ENCODE assay signal across 8 cellular contexts in the genomic region with DNA sequence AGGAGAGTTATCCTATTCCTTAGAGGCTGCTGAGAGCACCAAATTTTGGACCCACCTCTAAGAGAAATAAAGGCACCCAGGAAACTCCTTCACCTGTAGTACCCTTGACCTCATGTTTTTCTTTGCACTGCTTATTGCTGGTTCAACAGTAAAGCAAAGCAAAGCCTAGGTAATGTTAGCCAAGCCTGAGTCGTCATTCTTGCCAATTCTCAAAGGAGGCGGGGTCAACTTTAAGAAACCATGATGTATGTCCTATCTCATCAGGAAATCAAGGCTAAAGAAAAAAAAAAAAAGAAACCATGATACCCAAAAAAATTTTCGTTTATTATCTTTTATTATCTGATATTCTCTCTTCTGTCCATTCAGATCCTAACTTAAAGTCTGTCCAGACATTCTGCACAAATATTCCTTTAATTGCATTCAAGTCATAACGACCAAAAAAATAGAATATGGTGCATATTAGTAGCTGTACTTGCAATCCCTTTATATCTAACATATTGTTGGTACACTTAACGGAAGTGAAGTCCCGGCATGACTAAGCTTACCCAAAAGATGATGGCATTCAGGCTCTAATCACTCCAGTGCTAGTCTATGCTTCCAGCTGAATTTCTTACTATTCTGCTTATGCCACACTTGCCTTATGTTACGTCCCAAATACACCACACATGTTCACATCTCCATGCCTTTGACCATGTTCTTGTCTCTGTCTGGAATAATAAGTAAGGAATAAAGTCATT. TPM values are rescaled to one million over a fixed set of nuclear protein-coding genes. Genes with fewer than 3 reads are reported as not detected.
A peak's percentile ranks its signal among the peaks of the same experiment; 100 is the strongest.
DNase-seq lines count a peak whose midpoint lies in the region; ATAC-seq and TF ChIP-seq lines count a peak whose summit lies in the region.

No MANE protein-coding gene starts in this region.

- no peaks in the 10 kb centered on the region for H3K9me3 ChIP-seq in SK-N-MC (ENCODE audit: low read depth, low read length)
- no peaks in the 10 kb centered on the region for H3K9me3 ChIP-seq in esophagus squamous epithelium

- peaks cover 25% of the 10 kb centered on the region for H3K4me1 Mint-ChIP-seq in GM23338

- no peaks in the 10 kb centered on the region for H3F3A ChIP-seq in GM23338 (replicated peaks; ENCODE audit: low read depth)

- ATAC-seq in GM23338 (no peak), GM18861 (IDR thresholded peaks at IDR 0.05; ENCODE audit: unreplicated experiment) (no peak), GM21360 (IDR thresholded peaks at IDR 0.05; ENCODE audit: unreplicated experiment) (no peak), GM19467 (IDR thresholded peaks at IDR 0.05; ENCODE audit: unreplicated experiment) (no peak)

- intact Hi-C loops in esophagus squamous epithelium (cut with DNase I) = no loop called here

- H3K79me2 ChIP-seq in GM23338 (replicated peaks; ENCODE audit: insufficient read depth) = peaks cover 57% of the 10 kb centered on the region

- H3K9me2 ChIP-seq in GM23338 (ENCODE audit: insufficient read depth) = 0 out of 2 replicates have a peak, but pooled peaks cover 3% of the 10 kb centered on the region

- no peak overlapping the region for H3K9ac ChIP-seq in SK-N-MC (ENCODE audit: insufficient read length)

- peaks cover 2% of the 10 kb centered on the region; the same call in 1 of the 2 replicates for H3K36me3 ChIP-seq in GM23338 (ENCODE audit: insufficient read depth)
- peaks cover under 1% of the 10 kb centered on the region for H3K36me3 ChIP-seq in SK-N-MC (ENCODE audit: insufficient read depth, low read length)
- peaks cover 0 to 29% (median 0%) of the 10 kb centered on the region in 3 donors for H3K36me3 ChIP-seq in esophagus squamous epithelium

- no peak overlapping the region; the same call in 1 of the 2 replicates for H3K27ac Mint-ChIP-seq in GM23338

- H3K4me3 ChIP-seq in GM23338 = peak overlapping the region; percentile 79
- H3K4me3 ChIP-seq in SK-N-MC = peak overlapping the region; percentile 80
- peak overlapping the region in 3 of 4 donors; percentile 87 to 99 (median 90) for H3K4me3 ChIP-seq in esophagus squamous epithelium
- peak overlapping the region; percentile 84 for H3K4me3 ChIP-seq in retinal pigment epithelial cell (ENCODE audit: low read length)

- TF ChIP-seq POLR2A in esophagus squamous epithelium (IDR thresholded peaks at IDR 0.05) = no peak

- H3K27me3 ChIP-seq in GM23338 (ENCODE audit: insufficient read depth) = no peaks in the 10 kb centered on the region
- no peaks in the 10 kb centered on the region for H3K27me3 ChIP-seq in esophagus squamous epithelium

- H3K4me1 ChIP-seq in GM23338 (ENCODE audit: insufficient read depth) = peaks cover 18% of the 10 kb centered on the region
- peaks cover 15 to 41% (median 19%) of the 10 kb centered on the region in 3 donors for H3K4me1 ChIP-seq in esophagus squamous epithelium

- no peak overlapping the region for H2AFZ ChIP-seq in GM23338

- peak overlapping the region; percentile 81 for H3K4me2 ChIP-seq in GM23338

- TF ChIP-seq CTCF in GM23338 (conservative IDR thresholded peaks at IDR 0.05; ENCODE audit: low read depth in 2 of 2) = no peak
- TF ChIP-seq CTCF in esophagus squamous epithelium (IDR thresholded peaks at IDR 0.05) = no peak
- TF ChIP-seq CTCF in retinal pigment epithelial cell (conservative IDR thresholded peaks at IDR 0.05; ENCODE audit: low read depth, low read length) = no peak

- peaks cover 12% of the 10 kb centered on the region for H3K27me3 Mint-ChIP-seq in GM23338 (ENCODE audit: insufficient read depth, low read depth, poor library complexity)

- H4K20me1 ChIP-seq in GM23338 (replicated peaks; ENCODE audit: insufficient read depth) = peaks cover 32% of the 10 kb centered on the region

- no peak for DNase-seq in GM23338 (ENCODE audit: low spot score)
- DNase-seq in SK-N-MC (ENCODE audit: low read depth, low spot score) = no peak
- DNase-seq in esophagus squamous epithelium (lab: John Stamatoyannopoulos, UW) = no peak
- DNase-seq in retinal pigment epithelial cell (ENCODE audit: low read depth) = no peak
- DNase-seq in SKM-1 (lab: John Stamatoyannopoulos, UW; ENCODE audit: unreplicated experiment) = no peak

- peaks cover 19% of the 10 kb centered on the region for H3K36me3 Mint-ChIP-seq in GM23338 (ENCODE audit: low read depth)

- H3K27ac ChIP-seq in GM23338 (ENCODE audit: low read depth) (no peak overlapping the region), SK-N-MC (no peak overlapping the region), esophagus squamous epithelium (no peak overlapping the region)

- peak overlapping the region; percentile 98 for H3K4me3 Mint-ChIP-seq in GM23338

- 62 to 64% methylated on average over 7 of the region's 7 CpGs for WGBS in esophagus squamous epithelium, 2 donors

- H3K9me3 Mint-ChIP-seq in GM23338 = peaks cover 7% of the 10 kb centered on the region

TF ChIP-seq in GM23338, 12 proteins besides CTCF, POLR2A, EP300 and RAD21 (continues in another document):
- no peak for TF ChIP-seq ZNF114 (CRISPR knock-in tag; IDR thresholded peaks at IDR 0.05)
- no peak for TF ChIP-seq CREB1 (CRISPR knock-in tag; IDR thresholded peaks at IDR 0.05; ENCODE audit: low read depth)
- no peak for TF ChIP-seq ZNF331 (CRISPR knock-in tag; IDR thresholded peaks at IDR 0.05; ENCODE audit: low read depth)
- TF ChIP-seq, protein P1, sequence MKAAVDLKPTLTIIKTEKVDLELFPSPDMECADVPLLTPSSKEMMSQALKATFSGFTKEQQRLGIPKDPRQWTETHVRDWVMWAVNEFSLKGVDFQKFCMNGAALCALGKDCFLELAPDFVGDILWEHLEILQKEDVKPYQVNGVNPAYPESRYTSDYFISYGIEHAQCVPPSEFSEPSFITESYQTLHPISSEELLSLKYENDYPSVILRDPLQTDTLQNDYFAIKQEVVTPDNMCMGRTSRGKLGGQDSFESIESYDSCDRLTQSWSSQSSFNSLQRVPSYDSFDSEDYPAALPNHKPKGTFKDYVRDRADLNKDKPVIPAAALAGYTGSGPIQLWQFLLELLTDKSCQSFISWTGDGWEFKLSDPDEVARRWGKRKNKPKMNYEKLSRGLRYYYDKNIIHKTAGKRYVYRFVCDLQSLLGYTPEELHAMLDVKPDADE (IDR thresholded peaks at IDR 0.05) = no peak
- no peak for TF ChIP-seq JUNB (IDR thresholded peaks at IDR 0.05; ENCODE audit: unreplicated experiment)
- no peak for TF ChIP-seq STAT1 (IDR thresholded peaks at IDR 0.05; ENCODE audit: unreplicated experiment)
- no peak for TF ChIP-seq POLR2AphosphoS5 (IDR thresholded peaks at IDR 0.05; ENCODE audit: low read depth)
- no peak for TF ChIP-seq EZH2phosphoT487 (IDR thresholded peaks at IDR 0.05; ENCODE audit: unreplicated experiment)
- no peak for TF ChIP-seq NANOG (IDR thresholded peaks at IDR 0.05; ENCODE audit: borderline replicate concordance)

RNA-seq across cellular contexts. Expression of gene AUH, which starts 1.8 kb away (rescaled TPM):
- 28.8 and 38.6 TPM in 2 replicates for total RNA-seq in GM23338 (2014; rRNA removed; shearing (Covaris generic))
- 34.2 and 44.5 TPM in 2 replicates for polyA plus RNA-seq in GM23338 (2016; fragmentation: Nextera tagmentation; extraction: Ambion mirVana)
- 10 to 100 TPM; 10.6 to 25.4 (median 16.7) TPM for total RNA-seq in esophagus squamous epithelium
